ENCODE assay signal across 1 cellular context in genomic region chr1:17348593-17349234, GRCh38.
TF ChIP-seq lines count a peak whose summit lies in the region.

No MANE protein-coding gene starts in this region.

TF ChIP-seq in GM23338, 12 proteins besides CTCF, POLR2A, EP300 and RAD21 (continued from another document):
- TF ChIP-seq ZNF462 (CRISPR knock-in tag; IDR thresholded peaks at IDR 0.05) (no peak), ZNF331 (CRISPR knock-in tag; IDR thresholded peaks at IDR 0.05; ENCODE audit: low read depth) (no peak), EZH2phosphoT487 (IDR thresholded peaks at IDR 0.05; ENCODE audit: unreplicated experiment) (no peak), REST (IDR thresholded peaks at IDR 0.05; ENCODE audit: unreplicated experiment) (no peak), EZH2 (IDR thresholded peaks at IDR 0.05; ENCODE audit: low read depth, unreplicated experiment) (no peak), POLR2AphosphoS5 (IDR thresholded peaks at IDR 0.05; ENCODE audit: low read depth) (no peak), CREB1 (CRISPR knock-in tag; IDR thresholded peaks at IDR 0.05; ENCODE audit: low read depth) (no peak), NANOG (IDR thresholded peaks at IDR 0.05; ENCODE audit: borderline replicate concordance) (no peak)
